Comparison of ENCODE assay signal across 24 cellular contexts in genomic region chr4:71827811-71828210, GRCh38. TPM values are rescaled to one million over a fixed set of nuclear protein-coding genes. Genes with fewer than 3 reads are reported as not detected.
A peak's percentile ranks its signal among the peaks of the same experiment; 100 is the strongest.
DNase-seq lines count a peak whose midpoint lies in the region; ATAC-seq and TF ChIP-seq lines count a peak whose summit lies in the region.
"Had no signal": no experiment of that assay in that cellular context is flagged by ENCODE, and none has a peak within 500 bp of the region (broad histone marks: within the 10 kb centered on the region; RNA-seq: fewer than 3 reads in every experiment).

No MANE protein-coding gene starts in this region.

- H3K9me2 ChIP-seq in GM23338 (ENCODE audit: insufficient read depth): 0 out of 2 replicates have a peak, but pooled peaks cover 3% of the 10 kb centered on the region

- H3K27ac ChIP-seq in GM23338 (ENCODE audit: low read depth) (peak overlapping the region; percentile 87), mesendoderm (ENCODE audit: low read depth, low read length) (no peak overlapping the region)
- no peak overlapping the region for H3K27ac ChIP-seq in CD4-positive, alpha-beta T cell (ENCODE audit: low read depth, low read length)

- H3K4me1 Mint-ChIP-seq in GM23338: peaks cover 51% of the 10 kb centered on the region
- no peaks in the 10 kb centered on the region for H3K4me1 Mint-ChIP-seq in CD4-positive, alpha-beta T cell (ENCODE audit: low read depth)
- H3K4me1 Mint-ChIP-seq: CD4-positive, CD25-positive, alpha-beta regulatory T cell had no signal

- H3F3A ChIP-seq in GM23338 (replicated peaks; ENCODE audit: low read depth): no peaks in the 10 kb centered on the region

- H3K23ac ChIP-seq in mesendoderm (ENCODE audit: low read length): no peak overlapping the region

- H4K20me1 ChIP-seq in GM23338 (replicated peaks; ENCODE audit: insufficient read depth): no peaks in the 10 kb centered on the region

- CTCF ChIA-PET in CD4-positive, alpha-beta T cell (lab: Charles Lee): no interaction called here

- WGBS in mesendoderm (ENCODE audit: extremely low coverage, insufficient coverage, low lambda C conversion rate): no CpG with 5 or more reads among the region's 4 CpGs

- H3K79me1 ChIP-seq in mesendoderm (ENCODE audit: low read length): no peaks in the 10 kb centered on the region

- no peak overlapping the region for H2BK120ac ChIP-seq in mesendoderm (ENCODE audit: low read depth, low read length)

- H2BK15ac ChIP-seq in mesendoderm (replicated peaks; ENCODE audit: low read depth): no peak overlapping the region

- no peak overlapping the region for H3K56ac ChIP-seq in mesendoderm (ENCODE audit: low read length)

- POLR2A ChIA-PET in CD4-positive, alpha-beta T cell (lab: Charles Lee): no interaction called here

- no peak overlapping the region for H4K8ac ChIP-seq in mesendoderm (ENCODE audit: low read depth, low read length)

- H3K79me2 ChIP-seq in GM23338 (replicated peaks; ENCODE audit: insufficient read depth) (no peaks in the 10 kb centered on the region), mesendoderm (ENCODE audit: control insufficient read depth, insufficient read depth, low read length) (no peaks in the 10 kb centered on the region)

- H3K27ac Mint-ChIP-seq in GM23338: peak overlapping the region; percentile 93
- no peak overlapping the region for H3K27ac Mint-ChIP-seq in CD4-positive, alpha-beta T cell
- H3K27ac Mint-ChIP-seq: CD4-positive, CD25-positive, alpha-beta regulatory T cell had no signal

- H3K9me3 Mint-ChIP-seq in GM23338: peaks cover 2% of the 10 kb centered on the region; the same call in 1 of the 3 replicates
- no peaks in the 10 kb centered on the region for H3K9me3 Mint-ChIP-seq in CD4-positive, alpha-beta T cell

- peak overlapping the region; percentile 39 for H3K18ac ChIP-seq in mesendoderm (ENCODE audit: low read length)

- H2AFZ ChIP-seq in GM23338: no peak overlapping the region

- H3K9ac ChIP-seq in NT2/D1 (ENCODE audit: insufficient read length, low read depth) (no peak overlapping the region), mesendoderm (ENCODE audit: low read length) (no peak overlapping the region)

- H3K27me3 ChIP-seq in GM23338 (ENCODE audit: insufficient read depth) (no peaks in the 10 kb centered on the region), NT2/D1 (ENCODE audit: insufficient read depth, insufficient read length) (no peaks in the 10 kb centered on the region), mesendoderm (ENCODE audit: insufficient read depth, low read length, poor library complexity) (no peaks in the 10 kb centered on the region)
- no peaks in the 10 kb centered on the region for H3K27me3 ChIP-seq in CD4-positive, alpha-beta T cell (ENCODE audit: control insufficient read depth, insufficient read depth, low read length)
- H3K27me3 ChIP-seq: BE2C had no signal

- H3K4ac ChIP-seq in mesendoderm (ENCODE audit: low read depth, low read length): no peak overlapping the region

- peak overlapping the region; percentile 35 for H3K4me3 Mint-ChIP-seq in GM23338
- H3K4me3 Mint-ChIP-seq in CD4-positive, alpha-beta T cell: no peak overlapping the region
- H3K4me3 Mint-ChIP-seq: CD4-positive, CD25-positive, alpha-beta regulatory T cell had no signal

- DNase-seq in GM23338 (ENCODE audit: low spot score) (peak; percentile 67), NT2/D1 (ENCODE audit: low read depth, low spot score) (peak; percentile 25), iPS DF 19.7 (ENCODE audit: low read depth, low spot score) (peak; percentile 71), mesendoderm (peak; percentile 32), 8988T (no peak), posterior vena cava (ENCODE audit: low spot score) (no peak)
- DNase-seq in CD4-positive, alpha-beta T cell: no peak
- DNase-seq: BE2C; Caco-2; CD4-positive, CD25-positive, alpha-beta regulatory T cell; DMS153; GF-D8; GOT3; MM.1S; NCI-H1092; NCI-H1436 treated with DMSO at 0.1 percent for 48 hours; NCI-H2081; NCI-H748 treated with DMSO at 0.1 percent for 48 hours; Right ventricle myocardium superior had no signal

- H3K36me3 Mint-ChIP-seq in GM23338 (ENCODE audit: low read depth): peaks cover 24% of the 10 kb centered on the region
- no peaks in the 10 kb centered on the region for H3K36me3 Mint-ChIP-seq in CD4-positive, alpha-beta T cell (ENCODE audit: low read depth)
- H3K36me3 Mint-ChIP-seq: CD4-positive, CD25-positive, alpha-beta regulatory T cell had no signal

- H3K9me3 ChIP-seq in NT2/D1 (ENCODE audit: insufficient read depth, low read length): peaks cover 22% of the 10 kb centered on the region; the same call in 1 of the 2 replicates
- no peaks in the 10 kb centered on the region for H3K9me3 ChIP-seq in CD4-positive, alpha-beta T cell (ENCODE audit: control insufficient read depth, low read length)
- H3K9me3 ChIP-seq: BE2C, Caco-2 had no signal

- H4K5ac ChIP-seq in mesendoderm (ENCODE audit: low read length): no peak overlapping the region

- no peak for TF ChIP-seq CTCF in GM23338 (conservative IDR thresholded peaks at IDR 0.05; ENCODE audit: low read depth in 2 of 2)
- TF ChIP-seq CTCF in CD4-positive, alpha-beta T cell (IDR thresholded peaks at IDR 0.05): no peak

- no peak overlapping the region for H2AK5ac ChIP-seq in mesendoderm (ENCODE audit: low read length)

- H3K4me3 ChIP-seq in GM23338 (peak overlapping the region; percentile 11; the same call in 1 of the 2 replicates), NT2/D1 (ENCODE audit: insufficient read length, low read depth) (no peak overlapping the region), mesendoderm (ENCODE audit: low read length) (no peak overlapping the region)

- H3K27me3 Mint-ChIP-seq in GM23338 (ENCODE audit: insufficient read depth, low read depth, poor library complexity): peaks cover 3% of the 10 kb centered on the region
- no peaks in the 10 kb centered on the region for H3K27me3 Mint-ChIP-seq in CD4-positive, alpha-beta T cell
- H3K27me3 Mint-ChIP-seq: CD4-positive, CD25-positive, alpha-beta regulatory T cell had no signal

- peak; percentile 86 for ATAC-seq in GM23338
- no peak for ATAC-seq in CD4-positive, alpha-beta T cell (ENCODE audit: poor library complexity)
- no peak for ATAC-seq in GM21619 (IDR thresholded peaks at IDR 0.05; ENCODE audit: unreplicated experiment)

- intact Hi-C loops in CD4-positive, alpha-beta T cell (cut with DNase I, micrococcal nuclease): no loop called here
- intact Hi-C loops in posterior vena cava (cut with DNase I): no loop called here

- H3K4me1 ChIP-seq in GM23338 (ENCODE audit: insufficient read depth) (peaks cover 36% of the 10 kb centered on the region), NT2/D1 (ENCODE audit: insufficient read depth, insufficient read length) (no peaks in the 10 kb centered on the region), mesendoderm (ENCODE audit: control insufficient read depth, low read depth, low read length) (no peaks in the 10 kb centered on the region)
- H3K4me1 ChIP-seq: BE2C, Caco-2 had no signal

- H2BK5ac ChIP-seq in mesendoderm (ENCODE audit: low read length): no peak overlapping the region

- H3K4me2 ChIP-seq in GM23338 (peak overlapping the region; percentile 31), mesendoderm (ENCODE audit: low read length) (no peak overlapping the region)

- H3K36me3 ChIP-seq in GM23338 (ENCODE audit: insufficient read depth) (no peaks in the 10 kb centered on the region), NT2/D1 (ENCODE audit: insufficient read depth, insufficient read length, low read length) (no peaks in the 10 kb centered on the region), mesendoderm (ENCODE audit: control insufficient read depth, insufficient read depth, low read length) (no peaks in the 10 kb centered on the region)
- H3K36me3 ChIP-seq: BE2C had no signal

TF ChIP-seq in GM23338, 12 proteins besides CTCF, POLR2A, EP300 and RAD21 (continues in another document):
- TF ChIP-seq ZNF114 (CRISPR knock-in tag; IDR thresholded peaks at IDR 0.05): no peak

RNA-seq across cellular contexts. Expression of gene GC, which starts 43.9 kb away (rescaled TPM):
- 0.21 TPM in 1 of 2 replicates, not detected in the other for total RNA-seq in GM23338 (2014; rRNA removed; shearing (Covaris generic))
- 0.38 and 1.7 TPM in 2 replicates for polyA plus RNA-seq in GM23338 (2016; fragmentation: Nextera tagmentation; extraction: Ambion mirVana)
- polyA plus RNA-seq in mesendoderm (2013, experiment 1 of 2): 0.06 TPM
- 0.10 TPM for polyA plus RNA-seq in mesendoderm (2013, experiment 2 of 2)
- not detected for total RNA-seq in CD4-positive, alpha-beta T cell
- total RNA-seq in posterior vena cava: under 1 TPM in 1 of 2 donors, not detected in 1; 0.56 TPM
- total RNA-seq: A172; Caco-2; CD4-positive, CD25-positive, alpha-beta regulatory T cell; Daoy; LHCN-M2; NCI-H460 had no signal
- polyA plus RNA-seq: CD4-positive, CD25-positive, alpha-beta regulatory T cell had no signal

Comparison
In these comparisons a context has a peak if more than half of its experiments do, and no peak if none do; other contexts are left out.
1. DNase-seq: peak in GM23338 (single experiment), NT2/D1 (single experiment), iPS DF 19.7 (single experiment) and mesendoderm (single experiment); none in 8988T (single experiment), CD4-positive, alpha-beta T cell (0 of 10) and posterior vena cava (single experiment).